In the genomic region with DNA sequence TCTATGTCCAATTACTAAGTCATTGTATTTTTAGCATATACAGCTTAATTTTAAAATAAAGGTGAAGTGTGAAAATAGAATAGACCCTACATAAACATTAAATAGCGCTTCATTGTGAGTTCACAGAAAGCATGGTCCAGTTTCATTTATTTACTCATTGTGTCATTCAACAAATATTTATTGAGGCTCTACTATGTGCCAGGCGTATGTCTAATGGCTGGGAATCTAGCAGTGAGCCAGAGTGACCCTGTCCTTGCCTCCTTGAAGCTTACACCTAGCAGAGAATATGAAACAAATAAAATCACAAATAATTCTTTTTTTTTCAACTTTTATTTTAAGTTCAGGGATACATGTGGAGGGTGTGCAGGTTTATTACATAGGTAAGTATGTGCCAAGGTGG, we compare ENCODE assay signal across 5 cellular contexts.
"Had no signal": no experiment of that assay in that cellular context is flagged by ENCODE, and none has a peak within 500 bp of the region (broad histone marks: within the 10 kb centered on the region; RNA-seq: fewer than 3 reads in every experiment).

No MANE protein-coding gene starts in this region.

- DNase-seq: H9, HCEC 1CT, KG1 had no signal

- H3K27ac Mint-ChIP-seq: GM23338, H9 had no signal

- H3K4me3 ChIP-seq: GM23338, K562 had no signal

- ATAC-seq: GM23338, K562 had no signal

- H2AFZ ChIP-seq: GM23338 had no signal

- H3K4me1 Mint-ChIP-seq: GM23338, H9 had no signal

- H3K4me2 ChIP-seq: GM23338 had no signal

- H3K4me3 Mint-ChIP-seq: GM23338, H9 had no signal
